9 cellular contexts compared by ENCODE assay signal in the genomic region with DNA sequence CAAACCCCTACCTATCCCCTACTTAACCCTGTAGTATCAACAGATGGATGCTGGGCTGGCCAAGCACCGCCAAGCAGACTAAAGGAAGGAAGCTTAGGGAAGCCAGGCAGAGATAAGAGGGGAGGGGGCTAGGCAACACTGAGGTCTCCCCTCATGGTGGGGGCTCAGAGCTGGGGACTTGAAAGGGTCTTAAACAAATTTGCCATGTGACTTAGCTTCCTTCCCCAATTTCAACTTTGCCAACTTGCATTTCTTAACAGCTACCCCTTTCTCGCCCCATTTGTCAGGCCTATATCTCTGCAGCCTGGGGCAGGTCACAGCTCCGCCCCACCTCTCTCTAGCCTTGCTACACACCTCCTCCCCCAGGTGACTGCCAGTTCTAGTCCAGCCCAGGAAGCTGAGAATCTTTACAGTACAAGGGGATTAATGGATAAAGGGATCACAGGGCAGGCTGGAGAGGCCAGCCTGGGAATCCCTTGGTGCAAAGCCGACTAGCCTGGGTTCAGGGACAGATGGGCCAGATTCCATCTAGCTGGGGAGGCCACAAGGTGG. TPM values are rescaled to one million over a fixed set of nuclear protein-coding genes. Genes with fewer than 3 reads are reported as not detected.
DNase-seq lines count a peak whose midpoint lies in the region; ATAC-seq, FAIRE-seq and TF ChIP-seq lines count a peak whose summit lies in the region.
"Had no signal": no experiment of that assay in that cellular context is flagged by ENCODE, and none has a peak within 500 bp of the region (broad histone marks: within the 10 kb centered on the region; RNA-seq: fewer than 3 reads in every experiment).

No MANE protein-coding gene starts in this region.

- no peak overlapping the region for H3K18ac ChIP-seq in H9 (ENCODE audit: insufficient read length, low read depth, low read length)

- H4K5ac ChIP-seq in H9 (ENCODE audit: insufficient read length, low read depth, low read length), result no peak overlapping the region

- H3K4me1 ChIP-seq in H9 (ENCODE audit: insufficient read depth, low read length) (peaks cover 12% of the 10 kb centered on the region), small intestine (ENCODE audit: control insufficient read depth in 2 of 2, insufficient read depth in 1 of 2, low read depth in 1 of 2, low read length in 1 of 2) (peaks cover 7 to 37% of the 10 kb centered on the region in 2 donors), HAP-1 (peaks cover 10% of the 10 kb centered on the region)

- no peaks in the 10 kb centered on the region for H3K79me1 ChIP-seq in H9 (ENCODE audit: insufficient read depth, low read depth, low read length, poor library complexity, severe bottlenecking)

- H3K4me3 Mint-ChIP-seq in H9, result peak overlapping the region in 1 of 2 experiments; percentile 7; a peak in 1 of 5 replicates
- H3K4me3 Mint-ChIP-seq in central memory CD8-positive, alpha-beta T cell, result peak overlapping the region; percentile 98

- H4K20me1 ChIP-seq in H9 (ENCODE audit: control insufficient read depth, insufficient read depth, insufficient read length), result no peaks in the 10 kb centered on the region

- no peak overlapping the region for H4K8ac ChIP-seq in H9 (replicated peaks; ENCODE audit: insufficient read length, low read depth, low read length)

- H3K9me3 Mint-ChIP-seq in H9, result no peaks in the 10 kb centered on the region; a peak in 1 of 5 replicates
- no peaks in the 10 kb centered on the region for H3K9me3 Mint-ChIP-seq in central memory CD8-positive, alpha-beta T cell

- H3K36me3 Mint-ChIP-seq in H9 (ENCODE audit: insufficient read depth in 1 of 3, low read depth in 3 of 3), result no peaks in the 10 kb centered on the region
- H3K36me3 Mint-ChIP-seq in central memory CD8-positive, alpha-beta T cell (ENCODE audit: insufficient read depth), result peaks cover 12% of the 10 kb centered on the region

- no peak overlapping the region for H2BK12ac ChIP-seq in H9 (ENCODE audit: insufficient read length, low read depth, low read length)

- H3T11ph ChIP-seq in H9 (ENCODE audit: low read length), result no peak overlapping the region

- peaks cover 10% of the 10 kb centered on the region for H3K27me3 Mint-ChIP-seq in H9 (ENCODE audit: low read depth)
- H3K27me3 Mint-ChIP-seq in central memory CD8-positive, alpha-beta T cell, result no peaks in the 10 kb centered on the region

- H3K9me3 ChIP-seq in H9 (ENCODE audit: control insufficient read depth, low read depth, low read length) (no peaks in the 10 kb centered on the region), small intestine (ENCODE audit: control insufficient read depth, low read depth) (no peaks in the 10 kb centered on the region), HAP-1 (no peaks in the 10 kb centered on the region)

- H3K4ac ChIP-seq in H9 (ENCODE audit: low read depth, low read length), result no peak overlapping the region

- DNase-seq in H9 (no peak), OCI-M1 (lab: John Stamatoyannopoulos, UW) (peak; percentile 64), small intestine (peak; percentile 68), GM19238 (ENCODE audit: insufficient read length, low spot score) (no peak), NCI-H748 (lab: John Stamatoyannopoulos, UW; ENCODE audit: unreplicated experiment) (no peak), HAP-1 (ENCODE audit: low spot score in 2 of 2) (no peak)
- no peak for DNase-seq in central memory CD8-positive, alpha-beta T cell (ENCODE audit: low spot score in 2 of 2)

- H3K27me3 ChIP-seq in H9 (ENCODE audit: insufficient read depth, low read length) (no peaks in the 10 kb centered on the region), small intestine (ENCODE audit: control insufficient read depth in 2 of 2, insufficient read depth in 2 of 2, low read length in 2 of 2) (no peaks in the 10 kb centered on the region), HAP-1 (ENCODE audit: low read depth) (peaks cover 9% of the 10 kb centered on the region)

- no peak overlapping the region for H2AK5ac ChIP-seq in H9 (ENCODE audit: insufficient read length, low read length)

- H2AFZ ChIP-seq in H9 (ENCODE audit: low read length), result no peak overlapping the region

- H2BK5ac ChIP-seq in H9 (ENCODE audit: insufficient read length, low read length), result no peak overlapping the region

- H3K4me3 ChIP-seq in small intestine (ENCODE audit: low read depth in 1 of 2, low read length in 2 of 2) (no peak overlapping the region), HAP-1 (no peak overlapping the region)

- H3K36me3 ChIP-seq in small intestine (ENCODE audit: control insufficient read depth in 2 of 2, insufficient read depth in 2 of 2, low read length in 2 of 2) (no peaks in the 10 kb centered on the region), HAP-1 (replicated peaks) (no peaks in the 10 kb centered on the region)

- H2BK15ac ChIP-seq in H9 (ENCODE audit: low read depth, low read length), result no peak overlapping the region

- no peak overlapping the region for H3K4me2 ChIP-seq in H9 (ENCODE audit: insufficient read depth, insufficient read length, low read length)

- H4K91ac ChIP-seq in H9 (ENCODE audit: insufficient read length, low read depth, low read length), result no peak overlapping the region

- peaks cover 14% of the 10 kb centered on the region for H3K23me2 ChIP-seq in H9 (ENCODE audit: insufficient read length, low read depth, low read length, poor library complexity, severe bottlenecking)

- H3K27ac ChIP-seq in H9 (ENCODE audit: insufficient read length, low read depth, low read length) (no peak overlapping the region), small intestine (ENCODE audit: low read depth in 1 of 2, low read length in 1 of 2) (peak overlapping the region; percentile 72 to 93)

- no peak overlapping the region for H3K14ac ChIP-seq in H9 (ENCODE audit: insufficient read depth, low read length)

- H2BK120ac ChIP-seq in H9 (ENCODE audit: low read depth, low read length, poor library complexity, severe bottlenecking), result no peak overlapping the region

- H3K9ac ChIP-seq in H9 (ENCODE audit: extremely low read depth, insufficient read length, low read length), result no peak overlapping the region

- no peak overlapping the region for H3K56ac ChIP-seq in H9 (ENCODE audit: insufficient read length, low read depth, low read length)

- H3K4me1 Mint-ChIP-seq in H9, result peaks cover 60 to 83% of the 10 kb centered on the region in 2 experiments
- peaks cover 75% of the 10 kb centered on the region for H3K4me1 Mint-ChIP-seq in central memory CD8-positive, alpha-beta T cell

- peak; percentile 22 for ATAC-seq in central memory CD8-positive, alpha-beta T cell (replicated peaks; ENCODE audit: extremely low read depth, poor library complexity, severe bottlenecking)
- ATAC-seq in HG02970 (IDR thresholded peaks at IDR 0.05; ENCODE audit: low FRiP score, unreplicated experiment), result no peak

- TF ChIP-seq CTCF in H9 (conservative IDR thresholded peaks at IDR 0.05), result no peak

- no peak for FAIRE-seq in small intestine (lab: Jason Lieb, UNC)
- FAIRE-seq: frontal cortex had no signal

- no peak overlapping the region for H3K23ac ChIP-seq in H9 (ENCODE audit: insufficient read length, low read depth, low read length)

- peak overlapping the region; percentile 33 to 95 (median 64); a peak in 5 of 7 replicates for H3K27ac Mint-ChIP-seq in H9
- H3K27ac Mint-ChIP-seq in central memory CD8-positive, alpha-beta T cell (ENCODE audit: low read depth), result peak overlapping the region; percentile 96

- H3K79me2 ChIP-seq in H9 (ENCODE audit: insufficient read depth, low read length), result no peaks in the 10 kb centered on the region; the same call in 1 of the 2 replicates

- no peak overlapping the region for H2BK20ac ChIP-seq in H9 (ENCODE audit: low read depth, low read length, poor library complexity, severe bottlenecking)

- in situ Hi-C loops in HAP-1 (cut with MboI; ENCODE audit: low sequenced_read_pairs), result no loop called here

- no CpG with 5 or more reads among the region's 4 CpGs for WGBS in H9 (ENCODE audit: extremely low coverage, insufficient read length, low lambda C conversion rate)
- WGBS in small intestine, 3 donors, result 31 to 45% (median 38%) methylated on average over 4 of the region's 4 CpGs

RNA-seq across cellular contexts. Expression of gene KIF21B, which starts 3.4 kb away (rescaled TPM):
- total RNA-seq in H9 (2021), result 7.0 and 7.5 TPM in 2 replicates
- polyA plus RNA-seq in small intestine, result 10 to 100 TPM in 1 of 3 donors, 1 to 10 TPM in 1, under 1 TPM in 1; 0.89 to 12.9 (median 2.4) TPM

Comparison
In these comparisons a context has a peak if more than half of its experiments do, and no peak if none do; other contexts are left out.
1. DNase-seq: peak in OCI-M1 (single experiment) and small intestine (single experiment); none in H9 (single experiment), central memory CD8-positive, alpha-beta T cell (0 of 2), GM19238 (single experiment), NCI-H748 (single experiment) and HAP-1 (0 of 2).